In the genomic region with DNA sequence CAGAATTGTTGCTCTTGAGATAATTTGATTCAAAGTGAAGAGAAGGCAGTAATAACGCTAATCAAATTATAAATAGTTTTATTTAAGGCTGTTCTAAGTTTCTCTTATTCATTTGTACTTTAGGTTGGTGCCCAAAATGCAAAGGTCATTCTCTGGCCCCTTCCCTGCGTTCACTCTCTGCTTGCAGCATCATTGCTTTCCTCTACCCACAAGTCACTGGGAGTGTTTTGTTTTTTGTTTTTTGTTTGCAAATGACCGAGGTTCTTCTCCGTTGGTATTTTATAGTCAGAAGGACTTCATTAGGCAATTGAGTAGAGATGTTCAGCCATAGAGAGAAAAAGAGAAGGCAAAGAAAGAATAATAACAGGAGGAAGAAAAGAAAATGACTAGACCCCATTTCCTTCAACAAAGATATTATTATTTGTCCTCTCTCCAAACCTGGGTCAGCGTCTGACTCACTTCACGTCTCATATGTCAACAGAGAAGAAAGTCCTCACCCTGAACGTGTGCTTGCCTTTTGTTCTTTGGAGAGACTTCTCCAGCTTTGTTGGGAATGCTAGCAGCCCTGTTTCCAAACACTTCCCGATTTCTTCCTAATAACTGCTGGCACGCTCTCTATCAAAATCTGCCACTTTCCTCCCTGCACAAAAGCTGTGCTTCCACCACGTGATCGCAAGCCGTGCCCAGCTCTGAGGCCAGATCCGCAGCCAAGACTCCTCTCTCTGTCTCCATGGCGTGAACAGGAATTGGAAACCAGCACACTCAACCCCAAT, we compare ENCODE assay signal across 8 cellular contexts.
A peak's percentile ranks its signal among the peaks of the same experiment; 100 is the strongest.
DNase-seq lines count a peak whose midpoint lies in the region; ATAC-seq and TF ChIP-seq lines count a peak whose summit lies in the region.

No MANE protein-coding gene starts in this region.

- no peaks in the 10 kb centered on the region for H3K36me3 Mint-ChIP-seq in nephron progenitor cell (ENCODE audit: low read depth)

- H3K9me3 Mint-ChIP-seq in nephron progenitor cell: no peaks in the 10 kb centered on the region

- peaks cover 6% of the 10 kb centered on the region for H3K27me3 Mint-ChIP-seq in nephron progenitor cell (ENCODE audit: low read depth, poor library complexity)

- no peak for ATAC-seq in HG03469 (IDR thresholded peaks at IDR 0.05; ENCODE audit: unreplicated experiment)
- ATAC-seq in GM19324 (IDR thresholded peaks at IDR 0.05; ENCODE audit: low FRiP score, unreplicated experiment): no peak

- DNase-seq in AG20443 (ENCODE audit: low spot score) (peak; percentile 67), NCI-H2227 (lab: John Stamatoyannopoulos, UW; ENCODE audit: unreplicated experiment) (peak; percentile 24), epithelial cell of esophagus (ENCODE audit: low read depth) (peak; percentile 54), nephron progenitor cell (no peak), T-helper 9 cell (no peak)
- no peak for DNase-seq in stimulated activated CD4-positive, alpha-beta T cell treated with anti-CD3 and anti-CD28 coated beads, Interleukin-12 subunit alpha, Interleukin-12 subunit beta, amount 100 ng/mL, for 4 hours

- TF ChIP-seq CTCF in epithelial cell of esophagus (IDR thresholded peaks at IDR 0.05; ENCODE audit: insufficient read depth, low read depth, low read length, missing control alignments) (no peak), nephron progenitor cell (IDR thresholded peaks at IDR 0.05) (no peak)

- H3K4me1 Mint-ChIP-seq in nephron progenitor cell: peaks cover 58% of the 10 kb centered on the region

- peak overlapping the region; percentile 92 for H3K27ac Mint-ChIP-seq in nephron progenitor cell

- peak overlapping the region; percentile 14 for H3K4me3 ChIP-seq in epithelial cell of esophagus (ENCODE audit: low read length)

- peak overlapping the region; percentile 72 for H3K4me3 Mint-ChIP-seq in nephron progenitor cell

Comparison
In these comparisons a context has a peak if more than half of its experiments do, and no peak if none do; other contexts are left out.
1. DNase-seq: peak in AG20443 (single experiment), NCI-H2227 (single experiment) and epithelial cell of esophagus (single experiment); none in nephron progenitor cell (single experiment), stimulated activated CD4-positive, alpha-beta T cell treated with anti-CD3 and anti-CD28 coated beads, Interleukin-12 subunit alpha, Interleukin-12 subunit beta, amount 100 ng/mL, for 4 hours (single experiment) and T-helper 9 cell (single experiment).